In genomic region chr10:118960166-118961090, GRCh38 we compare ENCODE assay signal across 14 cellular contexts.
DNase-seq lines count a peak whose midpoint lies in the region; ATAC-seq and TF ChIP-seq lines count a peak whose summit lies in the region.
"Had no signal": no experiment of that assay in that cellular context is flagged by ENCODE, and none has a peak within 500 bp of the region (broad histone marks: within the 10 kb centered on the region; RNA-seq: fewer than 3 reads in every experiment).

No MANE protein-coding gene starts in this region.

- H3K27me3 Mint-ChIP-seq in MCF 10A (ENCODE audit: insufficient read depth, unreplicated experiment) = no peaks in the 10 kb centered on the region
- H3K27me3 Mint-ChIP-seq: activated CD4-positive, alpha-beta memory T cell treated with anti-CD3 and anti-CD28 coated beads for 36 hours had no signal

- intact Hi-C loops in MCF 10A (cut with micrococcal nuclease) (no loop called here), stomach (cut with DNase I; ENCODE audit: low total_unique reads) (no loop called here)

- H2AFZ ChIP-seq in KMS-11 (ENCODE audit: low read depth) = peak overlapping the region; percentile 62; the same call in 1 of the 2 replicates

- no peak overlapping the region for H3K4me3 Mint-ChIP-seq in MCF 10A (ENCODE audit: unreplicated experiment)
- H3K4me3 Mint-ChIP-seq: activated CD4-positive, alpha-beta memory T cell treated with anti-CD3 and anti-CD28 coated beads for 36 hours; CD14-positive monocyte; immature natural killer cell had no signal

- no TSS peak for BruUV-seq in MCF 10A (replicated peaks; lab: Mats Ljungman, UMichigan)

- no peaks in the 10 kb centered on the region for H3K79me2 ChIP-seq in KMS-11 (ENCODE audit: insufficient read depth, low read depth)

- H4K20me1 ChIP-seq in KMS-11 (ENCODE audit: insufficient read depth) = no peaks in the 10 kb centered on the region

- TF ChIP-seq CTCF in KMS-11 (conservative IDR thresholded peaks at IDR 0.05; ENCODE audit: low read depth, low read length) = no peak
- no peak for TF ChIP-seq CTCF in MCF 10A (IDR thresholded peaks at IDR 0.05; ENCODE audit: unreplicated experiment)
- no peak for TF ChIP-seq CTCF in stomach (IDR thresholded peaks at IDR 0.05)

- CTCF ChIA-PET in MCF 10A (lab: Yijun Ruan, JAX) = no interaction called here

- H3K27ac Mint-ChIP-seq in MCF 10A (ENCODE audit: low read depth, unreplicated experiment) = no peak overlapping the region
- H3K27ac Mint-ChIP-seq: activated CD4-positive, alpha-beta memory T cell treated with anti-CD3 and anti-CD28 coated beads for 36 hours; CD14-positive monocyte; immature natural killer cell had no signal

- H3K36me3 Mint-ChIP-seq in MCF 10A (ENCODE audit: insufficient read depth, unreplicated experiment) = peaks cover 6% of the 10 kb centered on the region
- H3K36me3 Mint-ChIP-seq: activated CD4-positive, alpha-beta memory T cell treated with anti-CD3 and anti-CD28 coated beads for 36 hours; CD14-positive monocyte; immature natural killer cell had no signal

- H3K27ac ChIP-seq in KMS-11 (0 out of 2 replicates have a peak overlapping the region, but pooled peaks have one; percentile 76), stomach (peak overlapping the region in 3 of 5 donors; percentile 0 to 21 (median 6))

- H3K36me3 ChIP-seq in KMS-11 (ENCODE audit: insufficient read depth) (no peaks in the 10 kb centered on the region), stomach (no peaks in the 10 kb centered on the region)
- H3K36me3 ChIP-seq: tibial nerve had no signal

- TF ChIP-seq POLR2A in stomach (IDR thresholded peaks at IDR 0.05) = no peak

- ATAC-seq in GM18502 (IDR thresholded peaks at IDR 0.05; ENCODE audit: poor library complexity, unreplicated experiment) = no peak
- ATAC-seq in HG03520 (IDR thresholded peaks at IDR 0.05; ENCODE audit: unreplicated experiment) = no peak

- POLR2A ChIA-PET in MCF 10A (lab: Yijun Ruan, JAX) = interaction anchor here (0.6 to 2.0 kb wide), 5 partner anchors 12 to 246 kb away, joined by 3 to 7 read pairs (median 4); no protein-coding TSS in a partner anchor

- peaks cover 67% of the 10 kb centered on the region for H3K4me1 ChIP-seq in KMS-11 (ENCODE audit: low read depth, poor library complexity, severe bottlenecking)
- peaks cover 13 to 24% (median 21%) of the 10 kb centered on the region in 4 donors for H3K4me1 ChIP-seq in stomach

- H3K4me3 ChIP-seq in KMS-11 (IDR thresholded peaks at IDR 0.05; ENCODE audit: insufficient read depth, low read depth, low read length) = no peak overlapping the region
- H3K4me3 ChIP-seq in stomach = no peak overlapping the region
- H3K4me3 ChIP-seq: tibial nerve had no signal

- H3K9ac ChIP-seq in KMS-11 = no peak overlapping the region

- DNase-seq in MCF 10A (ENCODE audit: unreplicated experiment) (peak; percentile 86), islet precursor cell (peak; percentile 88), stomach (no peak), HUDEP-2 (lab: John Stamatoyannopoulos, UW; ENCODE audit: unreplicated experiment in 76 of 76) (no peak), MV-4-11 (lab: John Stamatoyannopoulos, UW) (no peak)
- DNase-seq: activated CD4-positive, alpha-beta memory T cell treated with anti-CD3 and anti-CD28 coated beads for 36 hours; EL; immature natural killer cell; NK-92 treated with Interleukin-12 subunit alpha and Interleukin-12 subunit beta, amount 100 ng/mL, for 24 hours had no signal

- TF ChIP-seq EP300 in stomach (IDR thresholded peaks at IDR 0.05) = no peak

- H3K4me1 Mint-ChIP-seq in MCF 10A (ENCODE audit: insufficient read depth, unreplicated experiment) = peaks cover 28% of the 10 kb centered on the region
- H3K4me1 Mint-ChIP-seq: immature natural killer cell had no signal

- 81 to 84% (median 83%) methylated on average over 16 to 17 of the region's 17 CpGs for WGBS in stomach, 5 donors

- no peaks in the 10 kb centered on the region for H3K9me3 Mint-ChIP-seq in MCF 10A (ENCODE audit: unreplicated experiment)
- H3K9me3 Mint-ChIP-seq: activated CD4-positive, alpha-beta memory T cell treated with anti-CD3 and anti-CD28 coated beads for 36 hours; immature natural killer cell had no signal

- H3K27me3 ChIP-seq in KMS-11 (ENCODE audit: insufficient read depth, low read depth) (no peaks in the 10 kb centered on the region), stomach (peaks cover 0 to 5% (median 0%) of the 10 kb centered on the region in 3 donors)
- H3K27me3 ChIP-seq: tibial nerve had no signal

- peak overlapping the region; percentile 70; the same call in 1 of the 2 replicates for H3K4me2 ChIP-seq in KMS-11

- H3K9me3 ChIP-seq in stomach = no peaks in the 10 kb centered on the region
- H3K9me3 ChIP-seq: tibial nerve had no signal

Comparison
In these comparisons a context has a peak if more than half of its experiments do, and no peak if none do; other contexts are left out.
1. DNase-seq: peak in MCF 10A (single experiment) and islet precursor cell (single experiment); none in stomach (single experiment), HUDEP-2 (0 of 76) and MV-4-11 (single experiment).